1 cellular context compared by ENCODE assay signal in genomic region chr3:110504901-110505300, GRCh38.
TF ChIP-seq lines count a peak whose summit lies in the region.

No MANE protein-coding gene starts in this region.

TF ChIP-seq in K562, 482 proteins besides CTCF, POLR2A, EP300 and RAD21 (continued from another document and continues in another):
- peak; percentile 91 for TF ChIP-seq CHAMP1 (IDR thresholded peaks at IDR 0.05)
- no peak for TF ChIP-seq ZC3H11A (IDR thresholded peaks at IDR 0.05; ENCODE audit: low read depth, low read length)
- no peak for TF ChIP-seq SPI1 (IDR thresholded peaks at IDR 0.05; ENCODE audit: borderline replicate concordance, low read depth, low read length)
- TF ChIP-seq HMG20A (CRISPR knock-in tag; conservative IDR thresholded peaks at IDR 0.05): no peak
- no peak for TF ChIP-seq ZSCAN29 (IDR thresholded peaks at IDR 0.05)
- TF ChIP-seq THRB (CRISPR knock-in tag; conservative IDR thresholded peaks at IDR 0.05): no peak
- TF ChIP-seq ZNF668 (CRISPR knock-in tag; IDR thresholded peaks at IDR 0.05): no peak
- no peak for TF ChIP-seq ZBTB26 (CRISPR knock-in tag; IDR thresholded peaks at IDR 0.05)
- TF ChIP-seq GTF2B (IDR thresholded peaks at IDR 0.05; ENCODE audit: extremely low read depth, insufficient read length): no peak
- no peak for TF ChIP-seq GATAD2A (IDR thresholded peaks at IDR 0.05)
- TF ChIP-seq FOXA1 (IDR thresholded peaks at IDR 0.05; ENCODE audit: borderline replicate concordance): no peak
- no peak for TF ChIP-seq MLLT1 (IDR thresholded peaks at IDR 0.05)
- TF ChIP-seq RBM15 (IDR thresholded peaks at IDR 0.05; ENCODE audit: insufficient read depth, low read length): no peak
- TF ChIP-seq RBM14 (IDR thresholded peaks at IDR 0.05; ENCODE audit: borderline replicate concordance, insufficient read depth, low read depth, low read length): no peak
- peak; percentile 91 for TF ChIP-seq DPF2 (IDR thresholded peaks at IDR 0.05)
- no peak for TF ChIP-seq CHD4 (IDR thresholded peaks at IDR 0.05; ENCODE audit: insufficient read depth, insufficient replicate concordance, low read depth, low read length, poor library complexity, severe bottlenecking)
- TF ChIP-seq PHTF2 (CRISPR knock-in tag; IDR thresholded peaks at IDR 0.05): no peak
- no peak for TF ChIP-seq TAF7 (tag; IDR thresholded peaks at IDR 0.05)
- TF ChIP-seq YBX1 (IDR thresholded peaks at IDR 0.05): no peak
- no peak for TF ChIP-seq SNRNP70 (optimal IDR thresholded peaks at IDR 0.05; ENCODE audit: low read depth, low read length)
- peak; percentile 35 for TF ChIP-seq KDM5B (IDR thresholded peaks at IDR 0.05; ENCODE audit: insufficient replicate concordance, low read depth, low read length)
- TF ChIP-seq DACH1 (IDR thresholded peaks at IDR 0.05; ENCODE audit: partially characterized antibody): no peak
- TF ChIP-seq ZNF57 (CRISPR knock-in tag; IDR thresholded peaks at IDR 0.05): no peak
- no peak for TF ChIP-seq HDAC6 (IDR thresholded peaks at IDR 0.05; ENCODE audit: low read depth, low read length)
- TF ChIP-seq ZNF217 (CRISPR knock-in tag; IDR thresholded peaks at IDR 0.05): no peak
- 0 out of 2 replicates have a peak, but pooled peaks have one; percentile 46 for TF ChIP-seq GTF2E2 (tag; IDR thresholded peaks at IDR 0.05)
- TF ChIP-seq THRA (IDR thresholded peaks at IDR 0.05): no peak
- TF ChIP-seq AFF1 (IDR thresholded peaks at IDR 0.05; ENCODE audit: low read depth in 1 of 2, partially characterized antibody in 2 of 2): no peak
- TF ChIP-seq CCNT2 (IDR thresholded peaks at IDR 0.05; ENCODE audit: borderline replicate concordance, extremely low read depth, insufficient read length, low read depth, low read length): peak; percentile 50
- no peak for TF ChIP-seq BCLAF1 (IDR thresholded peaks at IDR 0.05; ENCODE audit: borderline replicate concordance in 1 of 2, control insufficient read depth in 1 of 2, low read depth in 2 of 2, low read length in 1 of 2)
- peak; percentile 39; the same call in 1 of the 2 replicates for TF ChIP-seq MTA1 (IDR thresholded peaks at IDR 0.05; ENCODE audit: borderline replicate concordance)
- no peak for TF ChIP-seq ZNF197 (CRISPR knock-in tag; IDR thresholded peaks at IDR 0.05; ENCODE audit: low read depth)
- no peak for TF ChIP-seq TCFL5 (CRISPR knock-in tag; conservative IDR thresholded peaks at IDR 0.05)
- TF ChIP-seq CREBBP (IDR thresholded peaks at IDR 0.05; ENCODE audit: low read depth, low read length): no peak
- no peak for TF ChIP-seq ZNF184 (CRISPR knock-in tag; IDR thresholded peaks at IDR 0.05)
- TF ChIP-seq SIX5 (IDR thresholded peaks at IDR 0.05; ENCODE audit: borderline replicate concordance in 1 of 2, insufficient read depth in 1 of 2, low read depth in 1 of 2, low read length in 2 of 2): no peak
- no peak for TF ChIP-seq CREB3L1 (IDR thresholded peaks at IDR 0.05; ENCODE audit: borderline replicate concordance, low read depth)
- TF ChIP-seq HNRNPL (IDR thresholded peaks at IDR 0.05; ENCODE audit: low read depth, low read length): no peak
